In the genomic region with DNA sequence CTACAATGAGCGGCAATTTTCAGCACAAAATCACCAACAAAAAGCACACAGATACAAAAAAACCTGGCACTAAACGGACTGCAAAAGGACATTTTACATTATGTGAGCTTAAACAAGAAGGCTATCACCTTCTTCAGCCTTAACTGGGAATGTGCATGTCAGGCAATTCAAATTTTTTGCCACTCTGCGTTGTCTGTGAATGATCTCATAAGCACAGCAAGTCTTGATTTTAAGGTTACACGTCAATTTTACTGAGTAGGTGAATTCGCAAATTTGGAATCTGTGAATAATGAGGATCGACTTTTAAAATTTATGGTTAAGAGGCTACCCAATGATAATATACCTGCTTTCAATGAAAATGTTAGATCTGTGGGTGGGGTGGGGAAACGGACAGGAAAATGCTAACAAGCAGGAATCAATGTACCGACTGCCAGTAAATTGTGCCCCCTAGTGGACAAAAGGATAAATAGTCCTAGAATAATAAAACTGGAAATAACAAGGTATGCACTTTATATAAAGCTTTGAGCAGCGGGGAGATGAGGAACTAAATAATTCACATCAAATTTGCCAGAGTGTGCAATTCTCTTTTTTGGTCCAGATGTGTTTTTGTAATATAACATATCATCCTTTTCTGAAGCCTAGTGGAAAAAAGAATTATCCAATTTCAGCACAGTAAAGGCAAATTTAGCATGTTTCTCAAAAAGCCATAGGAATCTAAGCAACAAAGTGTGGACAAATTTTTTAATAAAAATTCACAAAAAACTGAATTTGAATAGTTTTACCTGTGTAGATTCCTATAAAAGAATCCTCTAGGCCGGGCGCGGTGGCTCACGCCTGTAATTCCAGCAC, we compare ENCODE assay signal across 8 cellular contexts. TPM values are rescaled to one million over a fixed set of nuclear protein-coding genes. Genes with fewer than 3 reads are reported as not detected.
DNase-seq lines count a peak whose midpoint lies in the region; ATAC-seq and TF ChIP-seq lines count a peak whose summit lies in the region.

No MANE protein-coding gene starts in this region.

- H3K9me3 Mint-ChIP-seq in glutamatergic neuron (ENCODE audit: unreplicated experiment): no peaks in the 10 kb centered on the region

- H3K36me3 ChIP-seq in WERI-Rb-1: no peaks in the 10 kb centered on the region

- H3K27me3 ChIP-seq in WERI-Rb-1 (ENCODE audit: insufficient read depth, low read depth, severe bottlenecking): no peaks in the 10 kb centered on the region

- H3K27ac ChIP-seq in WERI-Rb-1: no peak overlapping the region

- H3K4me1 Mint-ChIP-seq in glutamatergic neuron (ENCODE audit: low read depth, unreplicated experiment): peaks cover 1% of the 10 kb centered on the region

- H3K9me3 ChIP-seq in WERI-Rb-1 (ENCODE audit: severe bottlenecking): no peaks in the 10 kb centered on the region

- no peaks in the 10 kb centered on the region for H3K36me3 Mint-ChIP-seq in glutamatergic neuron (ENCODE audit: unreplicated experiment)

- no peak overlapping the region for H3K27ac Mint-ChIP-seq in glutamatergic neuron (ENCODE audit: unreplicated experiment)

- TF ChIP-seq CTCF in WERI-Rb-1 (IDR thresholded peaks at IDR 0.05; ENCODE audit: low read depth, low read length): peak; percentile 37; the same call in 1 of the 2 replicates
- TF ChIP-seq CTCF in glutamatergic neuron (IDR thresholded peaks at IDR 0.05; ENCODE audit: partially characterized antibody, unreplicated experiment): peak; percentile 90

- DNase-seq in Daoy (ENCODE audit: low read depth) (peak; percentile 48), HCEC 1CT (peak; percentile 50), NCI-H2081 (lab: John Stamatoyannopoulos, UW) (peak; percentile 75 to 77), WERI-Rb-1 (peak; percentile 18), glutamatergic neuron (no peak), retina (peak; percentile 72)
- DNase-seq in activated CD4-positive, alpha-beta T cell treated with anti-CD3 and anti-CD28 coated beads, Interleukin-2, amount 50 U/mL, for 1 hour: no peak

- H3K4me3 ChIP-seq in WERI-Rb-1 (ENCODE audit: low read depth, low read length): no peak overlapping the region

- H3K4me3 Mint-ChIP-seq in glutamatergic neuron (ENCODE audit: unreplicated experiment): peak overlapping the region; percentile 5

- ATAC-seq in GM21723 (IDR thresholded peaks at IDR 0.05; ENCODE audit: unreplicated experiment): no peak

- no peaks in the 10 kb centered on the region for H3K27me3 Mint-ChIP-seq in glutamatergic neuron (ENCODE audit: unreplicated experiment)

RNA-seq across cellular contexts. Expression of a gene that starts 20.5 kb away (rescaled TPM):
- total RNA-seq in Daoy (2014; rRNA removed; shearing (Covaris generic)): not detected in 2 replicates
- total RNA-seq in glutamatergic neuron (ENCODE audit: unreplicated experiment): not detected

Comparison
In these comparisons a context has a peak if more than half of its experiments do, and no peak if none do; other contexts are left out.
1. DNase-seq: peak in Daoy (single experiment), HCEC 1CT (single experiment), NCI-H2081 (2 of 2), WERI-Rb-1 (single experiment) and retina (single experiment); none in glutamatergic neuron (single experiment) and activated CD4-positive, alpha-beta T cell treated with anti-CD3 and anti-CD28 coated beads, Interleukin-2, amount 50 U/mL, for 1 hour (single experiment).